10 cellular contexts compared by ENCODE assay signal in the genomic region with DNA sequence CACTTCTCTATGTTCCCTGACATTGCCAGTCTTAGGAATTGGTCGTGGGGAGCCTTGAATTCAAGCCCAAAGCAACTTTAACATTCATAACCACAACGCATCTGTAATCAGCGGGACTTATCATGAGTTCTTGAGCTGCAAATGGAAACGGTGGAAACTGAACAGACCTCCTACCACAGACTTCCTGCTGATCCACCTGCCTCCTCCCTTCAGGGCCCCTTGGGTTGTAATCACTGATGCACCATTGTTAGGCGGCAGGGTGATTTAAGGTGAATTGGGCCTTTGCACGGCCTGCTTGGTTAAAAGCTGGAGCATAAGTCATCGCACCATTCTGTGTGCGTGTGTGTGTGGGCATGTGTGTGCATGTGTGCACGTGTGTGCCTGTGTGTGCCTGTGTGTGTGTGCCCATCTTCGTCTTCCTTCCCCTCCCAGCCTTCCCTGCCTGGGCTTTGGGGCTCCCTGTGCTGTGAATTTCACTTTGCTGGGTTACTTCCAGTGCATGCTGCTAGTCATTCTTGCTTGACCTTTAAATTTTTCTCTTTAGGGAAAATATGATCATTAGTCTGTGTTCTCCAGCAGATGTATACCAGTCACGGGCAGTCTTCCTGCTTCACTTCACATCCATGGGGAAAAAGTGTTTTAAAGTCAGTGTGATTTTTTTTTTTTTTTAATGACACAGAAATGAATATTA. TPM values are rescaled to one million over a fixed set of nuclear protein-coding genes. Genes with fewer than 3 reads are reported as not detected.
A peak's percentile ranks its signal among the peaks of the same experiment; 100 is the strongest.
DNase-seq lines count a peak whose midpoint lies in the region; ATAC-seq lines count a peak whose summit lies in the region.
"Had no signal": no experiment of that assay in that cellular context is flagged by ENCODE, and none has a peak within 500 bp of the region (broad histone marks: within the 10 kb centered on the region; RNA-seq: fewer than 3 reads in every experiment).

No MANE protein-coding gene starts in this region.

- peaks cover 23 to 25% of the 10 kb centered on the region in 2 donors for H3K36me3 Mint-ChIP-seq in CD4-positive, alpha-beta memory T cell
- H3K36me3 Mint-ChIP-seq in IgD-negative memory B cell (peaks cover 3% of the 10 kb centered on the region), immature natural killer cell (peaks cover 7 to 27% (median 22%) of the 10 kb centered on the region in 3 donors)

- ATAC-seq in GM18861 (IDR thresholded peaks at IDR 0.05; ENCODE audit: unreplicated experiment): no peak

- H3K27ac ChIP-seq in CD4-positive, alpha-beta memory T cell (ENCODE audit: low read depth, low read length): peak overlapping the region; percentile 22
- H3K27ac ChIP-seq: esophagus muscularis mucosa had no signal

- H3K9me3 Mint-ChIP-seq in CD4-positive, alpha-beta memory T cell: peaks cover 0 to 2% (median 0%) of the 10 kb centered on the region in 8 donors
- H3K9me3 Mint-ChIP-seq in IgD-negative memory B cell (no peaks in the 10 kb centered on the region), immature natural killer cell (no peaks in the 10 kb centered on the region)

- CTCF ChIA-PET in CD4-positive, alpha-beta memory T cell (lab: Charles Lee; ENCODE audit: partially characterized antibody): interaction anchor here (1.3 to 1.5 kb wide), 2 partner anchors 27 to 29 kb away, joined by 3 to 8 read pairs; partner anchors contain the start of gene CHST11

- no peaks in the 10 kb centered on the region for H3K9me3 ChIP-seq in CD4-positive, alpha-beta memory T cell (ENCODE audit: control insufficient read depth in 1 of 2, low read length in 2 of 2)
- H3K9me3 ChIP-seq: esophagus muscularis mucosa had no signal

- POLR2A ChIA-PET in CD4-positive, alpha-beta memory T cell (lab: Charles Lee; ENCODE audit: partially characterized antibody): interaction anchor here (0.7 to 11.9 kb wide), 12 partner anchors 8 to 622 kb away, joined by 3 to 172 read pairs (median 6); partner anchors contain the start of genes CHST11 and WASHC4

- no peaks in the 10 kb centered on the region for H3K27me3 Mint-ChIP-seq in CD4-positive, alpha-beta memory T cell
- H3K27me3 Mint-ChIP-seq in IgD-negative memory B cell (no peaks in the 10 kb centered on the region), immature natural killer cell (ENCODE audit: low read depth in 3 of 3) (peaks cover 1 to 2% (median 2%) of the 10 kb centered on the region in 3 donors)

- H3K4me1 ChIP-seq in CD4-positive, alpha-beta memory T cell (ENCODE audit: insufficient read depth, low read length): peaks cover 93% of the 10 kb centered on the region

- H3K27me3 ChIP-seq in CD4-positive, alpha-beta memory T cell (ENCODE audit: insufficient read depth, low read length): no peaks in the 10 kb centered on the region
- H3K27me3 ChIP-seq: esophagus muscularis mucosa had no signal

- peak; percentile 64 to 87 (median 71) for DNase-seq in CD4-positive, alpha-beta memory T cell
- peak; percentile 34 to 55 for DNase-seq in activated CD4-positive, alpha-beta T cell treated with anti-CD3 and anti-CD28 coated beads, Interleukin-2, amount 50 U/mL, for 48 hours
- DNase-seq in immature natural killer cell (peak in 2 of 3 donors; percentile 38 to 45), NCI-H69 (lab: John Stamatoyannopoulos, UW) (no peak), HuH-7.5 (ENCODE audit: low spot score) (no peak), inferior parietal cortex (ENCODE audit: extremely low spot score) (no peak)
- DNase-seq: left ventricle myocardium inferior had no signal

- peaks cover 82 to 97% (median 90%) of the 10 kb centered on the region in 4 donors for H3K4me1 Mint-ChIP-seq in CD4-positive, alpha-beta memory T cell
- H3K4me1 Mint-ChIP-seq in IgD-negative memory B cell (peaks cover 50 to 81% (median 57%) of the 10 kb centered on the region in 3 donors), immature natural killer cell (peaks cover 88 to 92% of the 10 kb centered on the region in 2 donors)

- intact Hi-C loops in CD4-positive, alpha-beta memory T cell (cut with micrococcal nuclease): loop anchor here (1.0 to 2.0 kb wide), 2 partner anchors 13 to 29 kb away; partner anchors contain the start of gene CHST11

- H3K36me3 ChIP-seq in CD4-positive, alpha-beta memory T cell (ENCODE audit: insufficient read depth, low read length): no peaks in the 10 kb centered on the region
- H3K36me3 ChIP-seq: esophagus muscularis mucosa had no signal

- peak overlapping the region; percentile 46 to 86 (median 78) for H3K4me3 Mint-ChIP-seq in CD4-positive, alpha-beta memory T cell
- H3K4me3 Mint-ChIP-seq in IgD-negative memory B cell (peak overlapping the region; percentile 3 to 80 (median 58)), immature natural killer cell (peak overlapping the region; percentile 51 to 75 (median 72))

- peak overlapping the region in 1 of 2 donors; percentile 5 for H3K4me3 ChIP-seq in CD4-positive, alpha-beta memory T cell (ENCODE audit: low read length in 2 of 2)
- H3K4me3 ChIP-seq: esophagus muscularis mucosa, left ventricle myocardium inferior had no signal

- H3K27ac Mint-ChIP-seq in CD4-positive, alpha-beta memory T cell: peak overlapping the region; percentile 88 to 95 (median 94)
- H3K27ac Mint-ChIP-seq in IgD-negative memory B cell (peak overlapping the region in 2 of 3 donors; percentile 41 to 95), immature natural killer cell (peak overlapping the region; percentile 31 to 90 (median 74))

RNA-seq across cellular contexts. Expression of gene CHST11, which starts 29.0 kb away (rescaled TPM):
- total RNA-seq in CD4-positive, alpha-beta memory T cell: 10 to 100 TPM; 55.1 to 55.8 TPM
- polyA plus RNA-seq in CD4-positive, alpha-beta memory T cell: 10 to 100 TPM; 63.8 to 64.6 TPM
- polyA plus RNA-seq in IgD-negative memory B cell: 41.7 TPM
- 10 to 100 TPM; 42.5 to 90.1 (median 78.4) TPM for polyA plus RNA-seq in immature natural killer cell

Comparison
In these comparisons a context has a peak if more than half of its experiments do, and no peak if none do; other contexts are left out.
1. DNase-seq: peak in CD4-positive, alpha-beta memory T cell (5 of 5), activated CD4-positive, alpha-beta T cell treated with anti-CD3 and anti-CD28 coated beads, Interleukin-2, amount 50 U/mL, for 48 hours (2 of 2) and immature natural killer cell (2 of 3); none in NCI-H69 (single experiment), HuH-7.5 (single experiment) and inferior parietal cortex (single experiment).
2. Peak in every context shown above with its lines, with median percentiles within 50 percentile points of each other: H3K27ac Mint-ChIP-seq and H3K4me3 Mint-ChIP-seq.